17 cellular contexts compared by ENCODE assay signal in genomic region chr5:36138900-36139683, GRCh38. TPM values are rescaled to one million over a fixed set of nuclear protein-coding genes. Genes with fewer than 3 reads are reported as not detected.
A peak's percentile ranks its signal among the peaks of the same experiment; 100 is the strongest.
DNase-seq lines count a peak whose midpoint lies in the region; ATAC-seq and TF ChIP-seq lines count a peak whose summit lies in the region.
"Had no signal": no experiment of that assay in that cellular context is flagged by ENCODE, and none has a peak within 500 bp of the region (broad histone marks: within the 10 kb centered on the region; RNA-seq: fewer than 3 reads in every experiment).

No MANE protein-coding gene starts in this region.

- no peak overlapping the region for H2BK15ac ChIP-seq in neuronal stem cell (ENCODE audit: low read length)

- H2BK12ac ChIP-seq in neuronal stem cell (ENCODE audit: low read length) = no peak overlapping the region

- H2AFZ ChIP-seq in hepatocyte (no peak overlapping the region), neuronal stem cell (ENCODE audit: low read length) (no peak overlapping the region)
- H2AFZ ChIP-seq: GM23248 had no signal

- no peaks in the 10 kb centered on the region for H4K20me1 ChIP-seq in hepatocyte (ENCODE audit: insufficient read depth, poor library complexity, severe bottlenecking)

- no peaks in the 10 kb centered on the region for H3K79me1 ChIP-seq in neuronal stem cell (ENCODE audit: low read depth, low read length)

- H3K4me2 ChIP-seq in hepatocyte (peak overlapping the region; percentile 53), neuronal stem cell (ENCODE audit: insufficient read depth, low read length, poor library complexity, severe bottlenecking) (no peak overlapping the region)

- no peak overlapping the region for H2BK5ac ChIP-seq in neuronal stem cell (ENCODE audit: low read length)

- H2BK120ac ChIP-seq in neuronal stem cell (ENCODE audit: low read depth, low read length) = no peak overlapping the region

- in situ Hi-C loops in Caki2 (cut with HindIII; ENCODE audit: low pct_unique_long_range_greater_than_20kb, low sequenced_read_pairs) = no loop called here

- H3K9me3 ChIP-seq in hepatocyte (ENCODE audit: low read depth) = no peaks in the 10 kb centered on the region
- H3K9me3 ChIP-seq in neuronal stem cell (replicated peaks in 1 of 2; ENCODE audit: control insufficient read depth in 2 of 2, insufficient read depth in 1 of 2, low read depth in 1 of 2, low read length in 2 of 2) = peaks cover 0 to 3% of the 10 kb centered on the region in 2 donors
- no peaks in the 10 kb centered on the region for H3K9me3 ChIP-seq in BE2C
- H3K9me3 ChIP-seq: MG63 had no signal

- H3K27ac Mint-ChIP-seq in activated naive CD8-positive, alpha-beta T cell treated with anti-CD3 and anti-CD28 coated beads, Interleukin-2, amount 50 U/mL, for 24 hours = no peak overlapping the region

- H3K27ac ChIP-seq in hepatocyte (no peak overlapping the region), neuronal stem cell (replicated peaks; ENCODE audit: low read length) (no peak overlapping the region)
- H3K27ac ChIP-seq: GM23248 had no signal

- H3K18ac ChIP-seq in neuronal stem cell (ENCODE audit: low read length) = peak overlapping the region; percentile 38

- H3K14ac ChIP-seq in neuronal stem cell (ENCODE audit: low read length) = peak overlapping the region; percentile 71

- no peak overlapping the region for H3K23ac ChIP-seq in neuronal stem cell (ENCODE audit: low read depth, low read length, poor library complexity)

- H3K79me2 ChIP-seq in hepatocyte = peaks cover 13% of the 10 kb centered on the region

- H3K27me3 Mint-ChIP-seq in activated naive CD8-positive, alpha-beta T cell treated with anti-CD3 and anti-CD28 coated beads, Interleukin-2, amount 50 U/mL, for 24 hours = no peaks in the 10 kb centered on the region

- DNase-seq in Caki2 (ENCODE audit: low read depth) (peak; percentile 6), HT-29 (ENCODE audit: low spot score) (peak; percentile 50), hepatocyte (ENCODE audit: low spot score) (peak; percentile 62), neuronal stem cell (ENCODE audit: low spot score) (no peak), BE2C (no peak)
- no peak for DNase-seq in activated naive CD8-positive, alpha-beta T cell treated with anti-CD3 and anti-CD28 coated beads, Interleukin-2, amount 50 U/mL, for 24 hours
- DNase-seq: COR-L47, GM23248, MG63, NCI-H1105, NCI-H1694 treated with DMSO at 0.1 percent for 48 hours, NCI-H2171, NCI-H446 treated with DMSO at 0.1 percent for 48 hours, NCI-H82, SW 1271 had no signal

- ATAC-seq in GM19324 (IDR thresholded peaks at IDR 0.05; ENCODE audit: low FRiP score, unreplicated experiment) = no peak
- no peak for ATAC-seq in activated naive CD8-positive, alpha-beta T cell treated with anti-CD3 and anti-CD28 coated beads, Interleukin-2, amount 50 U/mL, for 24 hours

- H3K9me3 Mint-ChIP-seq in activated naive CD8-positive, alpha-beta T cell treated with anti-CD3 and anti-CD28 coated beads, Interleukin-2, amount 50 U/mL, for 24 hours = peaks cover 11% of the 10 kb centered on the region

- H3K36me3 Mint-ChIP-seq in activated naive CD8-positive, alpha-beta T cell treated with anti-CD3 and anti-CD28 coated beads, Interleukin-2, amount 50 U/mL, for 24 hours (ENCODE audit: low read depth) = peaks cover 29% of the 10 kb centered on the region

- no peak overlapping the region for H3K4ac ChIP-seq in neuronal stem cell (ENCODE audit: low read length)

- H4K8ac ChIP-seq in neuronal stem cell (ENCODE audit: low read depth, low read length) = peak overlapping the region; percentile 43

- H3K27me3 ChIP-seq in hepatocyte (no peaks in the 10 kb centered on the region), neuronal stem cell (ENCODE audit: control insufficient read depth in 3 of 3, insufficient read depth in 3 of 3, low read depth in 1 of 3, low read length in 3 of 3) (no peaks in the 10 kb centered on the region), BE2C (no peaks in the 10 kb centered on the region)
- H3K27me3 ChIP-seq: MG63 had no signal

- H3K9me2 ChIP-seq in hepatocyte (replicated peaks; ENCODE audit: insufficient read depth) = no peaks in the 10 kb centered on the region

- 85% methylated on average over 7 of the region's 7 CpGs for WGBS in hepatocyte (ENCODE audit: low lambda C conversion rate, missing lambda C conversion rate)
- no CpG with 5 or more reads among the region's 7 CpGs for WGBS in neuronal stem cell (ENCODE audit: extremely low coverage in 2 of 2, insufficient read length in 2 of 2, insufficient replicate concordance in 1 of 2), 2 donors

- peak overlapping the region; percentile 70 for H2AK5ac ChIP-seq in neuronal stem cell (ENCODE audit: low read depth, low read length)

- no peak overlapping the region for H4K91ac ChIP-seq in neuronal stem cell (ENCODE audit: low read depth, low read length, poor library complexity)

- H3K4me3 ChIP-seq in hepatocyte (no peak overlapping the region), neuronal stem cell (ENCODE audit: low read length in 2 of 2) (no peak overlapping the region), BE2C (ENCODE audit: low read depth, low read length) (no peak overlapping the region)
- H3K4me3 ChIP-seq: GM23248, MG63 had no signal

- TF ChIP-seq CTCF in hepatocyte (IDR thresholded peaks at IDR 0.05; ENCODE audit: poor library complexity) (no peak), BE2C (IDR thresholded peaks at IDR 0.05; ENCODE audit: low read depth, low read length) (no peak)

- no peak overlapping the region for H3K4me3 Mint-ChIP-seq in activated naive CD8-positive, alpha-beta T cell treated with anti-CD3 and anti-CD28 coated beads, Interleukin-2, amount 50 U/mL, for 24 hours
- H3K4me3 Mint-ChIP-seq: CD14-positive monocyte had no signal

- H3K36me3 ChIP-seq in hepatocyte (replicated peaks; ENCODE audit: insufficient read depth, low read depth) = no peaks in the 10 kb centered on the region
- H3K36me3 ChIP-seq in neuronal stem cell (replicated peaks in 1 of 2; ENCODE audit: control insufficient read depth in 2 of 2, insufficient read depth in 2 of 2, low read length in 2 of 2) = peaks cover 0 to 14% of the 10 kb centered on the region in 2 donors
- H3K36me3 ChIP-seq in BE2C = peaks cover 20% of the 10 kb centered on the region

- H3K9ac ChIP-seq in neuronal stem cell (ENCODE audit: low read depth, low read length, poor library complexity) = peak overlapping the region; percentile 21
- H3K9ac ChIP-seq: GM23248 had no signal

- no peaks in the 10 kb centered on the region for H3K4me1 ChIP-seq in hepatocyte (ENCODE audit: insufficient read depth)
- H3K4me1 ChIP-seq in neuronal stem cell (ENCODE audit: control insufficient read depth in 2 of 2, insufficient read depth in 1 of 2, low read depth in 1 of 2, low read length in 2 of 2) = no peaks in the 10 kb centered on the region
- no peaks in the 10 kb centered on the region for H3K4me1 ChIP-seq in BE2C

- no peaks in the 10 kb centered on the region for H3K4me1 Mint-ChIP-seq in activated naive CD8-positive, alpha-beta T cell treated with anti-CD3 and anti-CD28 coated beads, Interleukin-2, amount 50 U/mL, for 24 hours
- H3K4me1 Mint-ChIP-seq: CD14-positive monocyte had no signal

RNA-seq across cellular contexts. Expression of gene LMBRD2, which starts 12.6 kb away (rescaled TPM):
- 1.7 and 2.0 TPM in 2 replicates for total RNA-seq in Caki2 (2014; rRNA removed; shearing (Covaris generic); ENCODE audit: low replicate concordance)
- 5.0 and 5.4 TPM in 2 replicates for total RNA-seq in HT-29 (2014; rRNA removed; shearing (Covaris generic))
- total RNA-seq in hepatocyte = 26.9 and 27.9 TPM in 2 replicates
- 3.2 and 4.5 TPM in 2 replicates for polyA plus RNA-seq in hepatocyte
- 4.3 TPM for polyA plus RNA-seq in neuronal stem cell (2013, experiment 1 of 2)
- polyA plus RNA-seq in neuronal stem cell (2013, experiment 2 of 2) = 4.9 TPM
- 5.6 TPM for polyA plus RNA-seq in BE2C (2012; ENCODE audit: insufficient read depth, insufficient read length, low read depth)

RNA-seq across cellular contexts. Expression of gene SKP2, which starts 12.8 kb away (rescaled TPM):
- total RNA-seq in Caki2 (2014; rRNA removed; shearing (Covaris generic); ENCODE audit: low replicate concordance) = 30.7 and 34.0 TPM in 2 replicates
- 58.9 and 59.4 TPM in 2 replicates for total RNA-seq in HT-29 (2014; rRNA removed; shearing (Covaris generic))
- total RNA-seq in hepatocyte = 97.5 and 103 TPM in 2 replicates
- polyA plus RNA-seq in hepatocyte = 55.5 and 64.6 TPM in 2 replicates
- 87.4 TPM for polyA plus RNA-seq in neuronal stem cell (2013, experiment 1 of 2)
- 89.8 TPM for polyA plus RNA-seq in neuronal stem cell (2013, experiment 2 of 2)
- polyA plus RNA-seq in BE2C (2012; ENCODE audit: insufficient read depth, insufficient read length, low read depth) = 78.9 TPM

Comparison
In these comparisons a context has a peak if more than half of its experiments do, and no peak if none do; other contexts are left out.
1. DNase-seq: peak in Caki2 (single experiment), HT-29 (single experiment) and hepatocyte (single experiment); none in neuronal stem cell (single experiment), BE2C (single experiment) and activated naive CD8-positive, alpha-beta T cell treated with anti-CD3 and anti-CD28 coated beads, Interleukin-2, amount 50 U/mL, for 24 hours (single experiment).